1 cellular context compared by ENCODE assay signal in the genomic region with DNA sequence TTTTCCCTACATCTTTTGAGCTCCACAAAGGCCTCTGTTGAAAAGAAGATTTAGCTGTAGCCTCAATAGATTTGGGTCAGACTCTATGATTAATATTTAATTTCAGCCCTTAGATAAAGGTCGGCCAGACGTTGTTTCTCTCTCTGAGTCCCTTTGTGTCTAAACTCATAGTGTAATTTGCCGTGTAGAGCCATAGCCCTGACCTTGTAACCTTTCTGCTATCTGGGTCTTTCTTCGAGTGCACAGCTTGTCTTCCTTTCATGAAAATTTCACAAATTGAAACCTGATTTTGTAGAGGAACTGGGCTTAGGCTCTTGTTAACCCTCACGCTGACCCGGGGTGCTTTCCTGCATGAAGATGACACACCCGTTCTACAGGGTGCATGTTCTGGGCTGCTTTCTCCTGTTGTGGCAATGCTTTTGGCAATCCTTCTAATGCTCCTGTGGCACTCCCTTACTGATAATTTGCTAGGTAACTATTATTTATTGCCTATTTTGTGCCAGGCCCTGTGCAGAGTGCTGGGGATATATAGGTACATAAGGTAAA.
TF ChIP-seq lines count a peak whose summit lies in the region.

No MANE protein-coding gene starts in this region.

TF ChIP-seq in H1, 55 proteins besides CTCF, POLR2A, EP300 and RAD21:
- TF ChIP-seq, protein P1, sequence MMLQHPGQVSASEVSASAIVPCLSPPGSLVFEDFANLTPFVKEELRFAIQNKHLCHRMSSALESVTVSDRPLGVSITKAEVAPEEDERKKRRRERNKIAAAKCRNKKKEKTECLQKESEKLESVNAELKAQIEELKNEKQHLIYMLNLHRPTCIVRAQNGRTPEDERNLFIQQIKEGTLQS (IDR thresholded peaks at IDR 0.05; ENCODE audit: insufficient read depth, low read depth, low read length), result no peak
- TF ChIP-seq EGR1 (IDR thresholded peaks at IDR 0.05; ENCODE audit: borderline replicate concordance, low read depth, low read length) (no peak), RFX5 (IDR thresholded peaks at IDR 0.05; ENCODE audit: borderline replicate concordance, low read depth, low read length) (no peak), RXRA (IDR thresholded peaks at IDR 0.05; ENCODE audit: insufficient read depth, low read depth, low read length) (no peak), TCF12 (IDR thresholded peaks at IDR 0.05; ENCODE audit: low read depth, low read length) (no peak), ZNF274 (IDR thresholded peaks at IDR 0.05; ENCODE audit: borderline replicate concordance, extremely low read depth, low read length) (no peak), KDM5A (IDR thresholded peaks at IDR 0.05; ENCODE audit: low read length) (no peak), TAF7 (optimal IDR thresholded peaks at IDR 0.05; ENCODE audit: borderline replicate concordance, low read depth, low read length) (no peak), SP1 (IDR thresholded peaks at IDR 0.05; ENCODE audit: low read depth, low read length) (no peak), SRF (IDR thresholded peaks at IDR 0.05; ENCODE audit: low read depth, low read length) (no peak), CREB1 (IDR thresholded peaks at IDR 0.05) (no peak), ASH2L (IDR thresholded peaks at IDR 0.05; ENCODE audit: low read length) (no peak), NANOG (IDR thresholded peaks at IDR 0.05; ENCODE audit: insufficient read depth, low read depth, low read length, poor library complexity, severe bottlenecking) (no peak), CTBP2 (IDR thresholded peaks at IDR 0.05; ENCODE audit: borderline replicate concordance, insufficient read depth, insufficient read length, low read length) (no peak), CBX8 (IDR thresholded peaks at IDR 0.05; ENCODE audit: borderline replicate concordance, low read depth, low read length) (no peak), BACH1 (IDR thresholded peaks at IDR 0.05; ENCODE audit: low read length) (no peak), KDM1A (IDR thresholded peaks at IDR 0.05; ENCODE audit: borderline replicate concordance, low read length) (no peak), RBBP5 (IDR thresholded peaks at IDR 0.05; ENCODE audit: borderline replicate concordance, low read depth, low read length) (no peak), TEAD4 (IDR thresholded peaks at IDR 0.05; ENCODE audit: low read depth, low read length) (no peak)
- TF ChIP-seq, protein P2, sequence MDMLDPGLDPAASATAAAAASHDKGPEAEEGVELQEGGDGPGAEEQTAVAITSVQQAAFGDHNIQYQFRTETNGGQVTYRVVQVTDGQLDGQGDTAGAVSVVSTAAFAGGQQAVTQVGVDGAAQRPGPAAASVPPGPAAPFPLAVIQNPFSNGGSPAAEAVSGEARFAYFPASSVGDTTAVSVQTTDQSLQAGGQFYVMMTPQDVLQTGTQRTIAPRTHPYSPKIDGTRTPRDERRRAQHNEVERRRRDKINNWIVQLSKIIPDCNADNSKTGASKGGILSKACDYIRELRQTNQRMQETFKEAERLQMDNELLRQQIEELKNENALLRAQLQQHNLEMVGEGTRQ (IDR thresholded peaks at IDR 0.05; ENCODE audit: low read length), result no peak
